Comparison of ENCODE assay signal across 7 cellular contexts in genomic region chr7:76992871-76993270, GRCh38. TPM values are rescaled to one million over a fixed set of nuclear protein-coding genes. Genes with fewer than 3 reads are reported as not detected.
"Had no signal": no experiment of that assay in that cellular context is flagged by ENCODE, and none has a peak within 500 bp of the region (broad histone marks: within the 10 kb centered on the region; RNA-seq: fewer than 3 reads in every experiment).

No MANE protein-coding gene starts in this region.

RNA-seq across cellular contexts. Expression of gene SPDYE17, which starts 39.3 kb away (rescaled TPM):
- total RNA-seq: GM23248, GM23338, H1, H4, H7, H9, HFFc6 had no signal
- polyA plus RNA-seq: GM23248, GM23338, H1 had no signal
